In genomic region chr16:74368002-74368979, GRCh38 we compare ENCODE assay signal across 1 cellular context.
TF ChIP-seq lines count a peak whose summit lies in the region.
"Not testable (repeated sequence)": the region's sequence is repeated elsewhere in the genome, so short reads cannot be mapped to it uniquely, and the experiment has no call there.

No MANE protein-coding gene starts in this region.

TF ChIP-seq in HepG2, 621 proteins besides CTCF, POLR2A, EP300 and RAD21 (continued from another document):
- not testable (repeated sequence) for TF ChIP-seq SOX13 (IDR thresholded peaks at IDR 0.05)
- TF ChIP-seq SOX13 (CRISPR knock-in tag; conservative IDR thresholded peaks at IDR 0.05 in 1 of 2, IDR thresholded peaks at IDR 0.05 in 1 of 2), result peak in 1 of 2 experiments; percentile 32; a peak in 1 of 4 replicates
- peak; percentile 95 for TF ChIP-seq SAP130 (CRISPR knock-in tag; IDR thresholded peaks at IDR 0.05; ENCODE audit: low read depth)
- TF ChIP-seq BATF2 (CRISPR knock-in tag; IDR thresholded peaks at IDR 0.05), result 0 out of 2 replicates have a peak, but pooled peaks have one; percentile 4
